In genomic region chr6:88145298-88145963, GRCh38 we compare ENCODE assay signal across 23 cellular contexts. TPM values are rescaled to one million over a fixed set of nuclear protein-coding genes. Genes with fewer than 3 reads are reported as not detected.
DNase-seq lines count a peak whose midpoint lies in the region; ATAC-seq and TF ChIP-seq lines count a peak whose summit lies in the region.
"Had no signal": no experiment of that assay in that cellular context is flagged by ENCODE, and none has a peak within 500 bp of the region (broad histone marks: within the 10 kb centered on the region; RNA-seq: fewer than 3 reads in every experiment).

No MANE protein-coding gene starts in this region.

- H3K79me2 ChIP-seq in OCI-LY7 (ENCODE audit: insufficient read depth, low read depth, low read length) (peaks cover 80% of the 10 kb centered on the region; the same call in 1 of the 2 replicates), mesendoderm (ENCODE audit: control insufficient read depth, insufficient read depth, low read length) (no peaks in the 10 kb centered on the region)

- no peak overlapping the region for H3K9ac ChIP-seq in mesendoderm (ENCODE audit: low read length)
- H3K9ac ChIP-seq: BLaER1 treated with 17β-estradiol and CSF1 and Interleukin-3, amounts not matched to agents 10 nM and 100 nM; KMS-11 had no signal

- H3K9me3 ChIP-seq in OCI-LY7 (ENCODE audit: low read length) (no peaks in the 10 kb centered on the region), tibial nerve (no peaks in the 10 kb centered on the region)
- H3K9me3 ChIP-seq: BLaER1 treated with 17β-estradiol and CSF1 and Interleukin-3, amounts not matched to agents 10 nM and 100 nM; HAP-1 had no signal

- H3K9me2 ChIP-seq in OCI-LY7 (ENCODE audit: insufficient read depth, low read length), result no peaks in the 10 kb centered on the region

- no TSS peak for BruUV-seq in OCI-LY7 (replicated peaks; lab: Mats Ljungman, UMichigan)

- no peak overlapping the region for H3K56ac ChIP-seq in mesendoderm (ENCODE audit: low read length)

- no peak overlapping the region for H3K4ac ChIP-seq in mesendoderm (ENCODE audit: low read depth, low read length)

- H3K27me3 ChIP-seq in mesendoderm (ENCODE audit: insufficient read depth, low read length, poor library complexity) (no peaks in the 10 kb centered on the region), tibial nerve (no peaks in the 10 kb centered on the region)
- H3K27me3 ChIP-seq: BLaER1 treated with 17β-estradiol and CSF1 and Interleukin-3, amounts not matched to agents 10 nM and 100 nM had no signal

- no peak overlapping the region for H2AFZ ChIP-seq in OCI-LY7 (ENCODE audit: low read length)
- H2AFZ ChIP-seq: GM23338 had no signal

- peaks cover 86% of the 10 kb centered on the region for H3K36me3 ChIP-seq in OCI-LY7 (ENCODE audit: insufficient read depth, low read length)
- H3K36me3 ChIP-seq in mesendoderm (ENCODE audit: control insufficient read depth, insufficient read depth, low read length), result no peaks in the 10 kb centered on the region
- H3K36me3 ChIP-seq in tibial nerve, result peaks cover 0 to 3% (median 0%) of the 10 kb centered on the region in 3 donors
- H3K36me3 ChIP-seq: BLaER1 treated with 17β-estradiol and CSF1 and Interleukin-3, amounts not matched to agents 10 nM and 100 nM; HAP-1 had no signal

- peak overlapping the region; percentile 14 for H3K27ac ChIP-seq in OCI-LY7 (ENCODE audit: low read depth, low read length, poor library complexity, severe bottlenecking)
- no peak overlapping the region for H3K27ac ChIP-seq in mesendoderm (ENCODE audit: low read depth, low read length)
- H3K27ac ChIP-seq in tibial nerve, result no peak overlapping the region
- H3K27ac ChIP-seq: BLaER1 treated with 17β-estradiol and CSF1 and Interleukin-3, amounts not matched to agents 10 nM and 100 nM; KMS-11 had no signal

- CTCF ChIA-PET in OCI-LY7 (lab: Charles Lee; ENCODE audit: unreplicated experiment), result no interaction called here

- no CpG with 5 or more reads among the region's 6 CpGs for WGBS in mesendoderm (ENCODE audit: extremely low coverage, insufficient coverage, low lambda C conversion rate)
- WGBS in tibial nerve, 2 donors, result 81 to 88% methylated on average over 6 of the region's 6 CpGs

- no peaks in the 10 kb centered on the region for H3K79me1 ChIP-seq in mesendoderm (ENCODE audit: low read length)

- H2BK120ac ChIP-seq in mesendoderm (ENCODE audit: low read depth, low read length), result no peak overlapping the region

- in situ Hi-C loops in GM13976 (cut with MboI; ENCODE audit: low sequenced_read_pairs, unreplicated experiment), result no loop called here

- no peak for ATAC-seq in HG03045 (IDR thresholded peaks at IDR 0.05; ENCODE audit: unreplicated experiment)
- ATAC-seq: GM23338, PC-3 had no signal

- H2BK15ac ChIP-seq in mesendoderm (replicated peaks; ENCODE audit: low read depth), result no peak overlapping the region

- H3K18ac ChIP-seq in mesendoderm (ENCODE audit: low read length), result no peak overlapping the region

- H4K8ac ChIP-seq in mesendoderm (ENCODE audit: low read depth, low read length), result no peak overlapping the region

- H3K4me1 ChIP-seq in OCI-LY7 (ENCODE audit: insufficient read depth, low read length, poor library complexity, severe bottlenecking) (peaks cover 42% of the 10 kb centered on the region), mesendoderm (ENCODE audit: control insufficient read depth, low read depth, low read length) (no peaks in the 10 kb centered on the region), tibial nerve (no peaks in the 10 kb centered on the region)
- H3K4me1 ChIP-seq: BLaER1 treated with 17β-estradiol and CSF1 and Interleukin-3, amounts not matched to agents 10 nM and 100 nM; HAP-1 had no signal

- no peaks in the 10 kb centered on the region for H4K20me1 ChIP-seq in OCI-LY7 (ENCODE audit: insufficient read depth, low read length)
- H4K20me1 ChIP-seq: BLaER1 treated with 17β-estradiol and CSF1 and Interleukin-3, amounts not matched to agents 10 nM and 100 nM had no signal

- H3K4me2 ChIP-seq in OCI-LY7 (ENCODE audit: low read length) (no peak overlapping the region), mesendoderm (ENCODE audit: low read length) (no peak overlapping the region)
- H3K4me2 ChIP-seq: BLaER1 treated with 17β-estradiol and CSF1 and Interleukin-3, amounts not matched to agents 10 nM and 100 nM; GM23338; KMS-11 had no signal

- POLR2A ChIA-PET in OCI-LY7 (lab: Charles Lee), result interaction anchor here (0.6 to 1.0 kb wide), 3 partner anchors 20 to 707 kb away, joined by 3 to 4 read pairs (median 3); no protein-coding TSS in a partner anchor

- TF ChIP-seq CTCF in GM13976 (IDR thresholded peaks at IDR 0.05; ENCODE audit: borderline replicate concordance, control extremely low read depth, extremely low read depth, insufficient read depth, missing control alignments) (no peak), OCI-LY7 (conservative IDR thresholded peaks at IDR 0.05; ENCODE audit: low read length) (no peak), tibial nerve (IDR thresholded peaks at IDR 0.05) (no peak)

- intact Hi-C loops in OCI-LY7 (cut with micrococcal nuclease; ENCODE audit: unreplicated experiment), result no loop called here

- no peak for TF ChIP-seq POLR2A in tibial nerve (IDR thresholded peaks at IDR 0.05)

- no peak overlapping the region for H2BK5ac ChIP-seq in mesendoderm (ENCODE audit: low read length)

- H3K23ac ChIP-seq in mesendoderm (ENCODE audit: low read length), result no peak overlapping the region

- no peak overlapping the region for H3K4me3 ChIP-seq in OCI-LY7 (ENCODE audit: low read depth, low read length, poor library complexity, severe bottlenecking)
- no peak overlapping the region for H3K4me3 ChIP-seq in mesendoderm (ENCODE audit: low read length)
- H3K4me3 ChIP-seq in tibial nerve, result no peak overlapping the region
- H3K4me3 ChIP-seq: BLaER1 treated with 17β-estradiol and CSF1 and Interleukin-3, amounts not matched to agents 10 nM and 100 nM; GM23338; HAP-1 had no signal

- no peak for TF ChIP-seq EP300 in tibial nerve (IDR thresholded peaks at IDR 0.05)

- peak; percentile 26 for DNase-seq in GM13976 (ENCODE audit: low spot score)
- no peak for DNase-seq in OCI-LY7 (ENCODE audit: low spot score)
- peak; percentile 13 for DNase-seq in mesendoderm
- no peak for DNase-seq in T-helper 2 cell
- no peak for DNase-seq in DMS 273 treated with DMSO at 0.1 percent for 48 hours (lab: John Stamatoyannopoulos, UW)
- no peak for DNase-seq in tibial nerve (ENCODE audit: low spot score in 2 of 2)
- DNase-seq: Calu3; CD4-positive, alpha-beta memory T cell; DMS53; EL; GF-D8; NCI-H1105; NCI-H2081; NCI-H2171 treated with DMSO at 0.1 percent for 48 hours; NCI-H524 treated with DMSO at 0.1 percent for 48 hours; PC-3; Right ventricle myocardium superior had no signal

- H2AK5ac ChIP-seq in mesendoderm (ENCODE audit: low read length), result no peak overlapping the region

- no peak overlapping the region for H4K5ac ChIP-seq in mesendoderm (ENCODE audit: low read length)

RNA-seq across cellular contexts. Expression of gene CNR1, which starts 20.7 kb away (rescaled TPM):
- 109 and 150 TPM in 2 replicates for total RNA-seq in OCI-LY7 (2014; rRNA removed; shearing (Covaris generic))
- total RNA-seq in OCI-LY7 (2022), result 246 and 247 TPM in 2 replicates
- polyA plus RNA-seq in mesendoderm (2013, experiment 1 of 2), result 0.48 TPM
- 0.63 TPM for polyA plus RNA-seq in mesendoderm (2013, experiment 2 of 2)
- 10 to 100 TPM; 10.7 to 35.7 (median 14.4) TPM for total RNA-seq in tibial nerve
- total RNA-seq: CD4-positive, alpha-beta memory T cell; HT1080; PC-3 had no signal
- polyA plus RNA-seq: CD4-positive, alpha-beta memory T cell had no signal

Comparison
In these comparisons a context has a peak if more than half of its experiments do, and no peak if none do; other contexts are left out.
1. DNase-seq: peak in GM13976 (single experiment) and mesendoderm (single experiment); none in OCI-LY7 (single experiment), T-helper 2 cell (0 of 5), DMS 273 treated with DMSO at 0.1 percent for 48 hours (single experiment) and tibial nerve (0 of 2).